Comparison of ENCODE assay signal across 19 cellular contexts in genomic region chr18:12372406-12372805, GRCh38. TPM values are rescaled to one million over a fixed set of nuclear protein-coding genes. Genes with fewer than 3 reads are reported as not detected.
A peak's percentile ranks its signal among the peaks of the same experiment; 100 is the strongest.
DNase-seq lines count a peak whose midpoint lies in the region; ATAC-seq, FAIRE-seq and TF ChIP-seq lines count a peak whose summit lies in the region.
"Had no signal": no experiment of that assay in that cellular context is flagged by ENCODE, and none has a peak within 500 bp of the region (broad histone marks: within the 10 kb centered on the region; RNA-seq: fewer than 3 reads in every experiment).

No MANE protein-coding gene starts in this region.

- FAIRE-seq in GM12878 (lab: Jason Lieb, UNC): no peak
- FAIRE-seq: A549, GM18507, RCC 7860 had no signal

- no peaks in the 10 kb centered on the region for H3K9me3 ChIP-seq in right atrium auricular region
- no peaks in the 10 kb centered on the region for H3K9me3 ChIP-seq in GM12878 (replicated peaks; ENCODE audit: control insufficient read depth, insufficient read depth, low read length)
- H3K9me3 ChIP-seq in hepatocyte (ENCODE audit: low read depth): no peaks in the 10 kb centered on the region
- H3K9me3 ChIP-seq in transverse colon: no peaks in the 10 kb centered on the region
- H3K9me3 ChIP-seq: A549, Caco-2 had no signal

- H3K9me3 Mint-ChIP-seq in MCF 10A (ENCODE audit: unreplicated experiment): no peaks in the 10 kb centered on the region
- H3K9me3 Mint-ChIP-seq: CD14-positive monocyte had no signal

- no peak overlapping the region for H3K4me3 Mint-ChIP-seq in MCF 10A (ENCODE audit: unreplicated experiment)
- H3K4me3 Mint-ChIP-seq: CD14-positive monocyte had no signal

- H4K20me1 ChIP-seq in GM12878 (ENCODE audit: control insufficient read depth, insufficient read depth) (no peaks in the 10 kb centered on the region; the same call in none of the 2 replicates), hepatocyte (ENCODE audit: insufficient read depth, poor library complexity, severe bottlenecking) (peaks cover 37% of the 10 kb centered on the region)

- no peaks in the 10 kb centered on the region for H3K27me3 Mint-ChIP-seq in MCF 10A (ENCODE audit: insufficient read depth, unreplicated experiment)

- no peaks in the 10 kb centered on the region for H3K9me2 ChIP-seq in hepatocyte (replicated peaks; ENCODE audit: insufficient read depth)

- H3K27me3 ChIP-seq in right atrium auricular region: no peaks in the 10 kb centered on the region
- no peaks in the 10 kb centered on the region for H3K27me3 ChIP-seq in GM12878 (replicated peaks in 1 of 2; ENCODE audit: control insufficient read depth in 2 of 2, insufficient read depth in 2 of 2, low read length in 1 of 2)
- H3K27me3 ChIP-seq in hepatocyte: no peaks in the 10 kb centered on the region
- H3K27me3 ChIP-seq in transverse colon: no peaks in the 10 kb centered on the region

- H3K4me1 ChIP-seq in right atrium auricular region (peaks cover 0 to 67% of the 10 kb centered on the region in 2 donors), GM12878 (ENCODE audit: control insufficient read depth, insufficient read depth, low read length) (peaks cover 3% of the 10 kb centered on the region; the same call in 1 of the 2 replicates), hepatocyte (ENCODE audit: insufficient read depth) (peaks cover 22% of the 10 kb centered on the region), transverse colon (peaks cover 33 to 60% (median 51%) of the 10 kb centered on the region in 4 donors)

- no peak overlapping the region for H3K9ac ChIP-seq in GM12878 (ENCODE audit: control insufficient read depth, insufficient read depth, low read length)

- CTCF ChIA-PET in GM12878 (lab: Yijun Ruan, JAX) (interaction anchor here (1.3 to 3.6 kb wide), 2 partner anchors 21 to 45 kb away, joined by 3 to 16 read pairs; no protein-coding TSS in a partner anchor), MCF 10A (lab: Yijun Ruan, JAX) (no interaction called here)

- H3K4me2 ChIP-seq in GM12878 (ENCODE audit: control insufficient read depth, insufficient read depth) (peak overlapping the region; percentile 44; the same call in 1 of the 2 replicates), hepatocyte (peak overlapping the region; percentile 49)
- H3K4me2 ChIP-seq: A549 had no signal

- in situ Hi-C loops in GM12878 (cut with MboI) (no loop called here), transverse colon (cut with MboI; ENCODE audit: low pct_ligation_motif_present in 1 of 4, low pct_unique_long_range_greater_than_20kb in 1 of 4, low sequenced_read_pairs in 3 of 4) (no loop called here)

- TF ChIP-seq CTCF in right atrium auricular region (IDR thresholded peaks at IDR 0.05) (no peak), GM12878 (IDR thresholded peaks at IDR 0.05 in 2 of 3, conservative IDR thresholded peaks at IDR 0.05 in 1 of 3; ENCODE audit: control insufficient read depth in 2 of 3, extremely low read depth in 1 of 3, insufficient read depth in 1 of 3, low read depth in 3 of 3, low read length in 3 of 3) (no peak), hepatocyte (IDR thresholded peaks at IDR 0.05; ENCODE audit: poor library complexity) (no peak), transverse colon (IDR thresholded peaks at IDR 0.05) (no peak), GM10266 (IDR thresholded peaks at IDR 0.05; ENCODE audit: control insufficient read depth, insufficient read depth, low read depth, missing control alignments) (no peak), MCF 10A (IDR thresholded peaks at IDR 0.05; ENCODE audit: unreplicated experiment) (no peak)

- TF ChIP-seq RAD21 in GM12878 (IDR thresholded peaks at IDR 0.05; ENCODE audit: insufficient read depth, low read depth, low read length): no peak

- no peak overlapping the region for H2AFZ ChIP-seq in GM12878 (ENCODE audit: control insufficient read depth, low read depth, low read length)
- H2AFZ ChIP-seq in hepatocyte: no peak overlapping the region

- H3K4me1 Mint-ChIP-seq in MCF 10A (ENCODE audit: insufficient read depth, unreplicated experiment): peaks cover 29% of the 10 kb centered on the region

- 48% methylated on average over 3 of the region's 3 CpGs for WGBS in GM12878 (ENCODE audit: insufficient coverage, insufficient replicate concordance, low lambda C conversion rate, missing lambda C conversion rate)
- WGBS in hepatocyte (ENCODE audit: low lambda C conversion rate, missing lambda C conversion rate): 88% methylated on average over 3 of the region's 3 CpGs
- WGBS in transverse colon (ENCODE audit: low coverage in 1 of 2), 2 donors: 34 to 42% methylated on average over 3 of the region's 3 CpGs

- no TSS peak for BruUV-seq in GM12878 (replicated peaks; lab: Mats Ljungman, UMichigan)
- BruUV-seq in MCF 10A (replicated peaks; lab: Mats Ljungman, UMichigan): no TSS peak

- DNase-seq in right atrium auricular region (ENCODE audit: low spot score) (no peak), left cardiac atrium (no peak), GM12878 (ENCODE audit: low read depth, low spot score) (no peak), hepatocyte (ENCODE audit: low spot score) (no peak), transverse colon (no peak), GM10266 (ENCODE audit: extremely low spot score) (no peak), MCF 10A (ENCODE audit: unreplicated experiment) (no peak)
- DNase-seq in activated CD4-positive, CD25-positive, alpha-beta regulatory T cell treated with anti-CD3 and anti-CD28 coated beads, Interleukin-2, amount 50 U/mL, for 72 hours: no peak
- DNase-seq: Caco-2, H7, Karpas-422, NCI-H1417 treated with DMSO at 0.1 percent for 48 hours, NCI-H2029, NCI-H2171 treated with DMSO at 0.1 percent for 48 hours, NCI-H82 had no signal

- intact Hi-C loops in left cardiac atrium (cut with DNase I): loop anchor here (10.0 kb wide), 2 partner anchors 48 to 88 kb away; no protein-coding TSS in a partner anchor
- intact Hi-C loops in GM12878 (cut with micrococcal nuclease; ENCODE audit: unreplicated experiment): loop anchor here (10.0 kb wide), 1 partner anchor 512 kb away; the partner anchor contains the start of gene PTPN2
- intact Hi-C loops in transverse colon (cut with DNase I; ENCODE audit: low total_unique reads): no loop called here
- intact Hi-C loops in MCF 10A (cut with micrococcal nuclease): no loop called here

- TF ChIP-seq EP300 in GM12878 (IDR thresholded peaks at IDR 0.05; ENCODE audit: borderline replicate concordance in 1 of 2, control insufficient read depth in 1 of 2, low read depth in 2 of 2, low read length in 2 of 2): no peak
- TF ChIP-seq EP300 in transverse colon (IDR thresholded peaks at IDR 0.05; ENCODE audit: low read depth): no peak

- no peak overlapping the region for H3K27ac Mint-ChIP-seq in MCF 10A (ENCODE audit: low read depth, unreplicated experiment)

- H3K4me3 ChIP-seq in right atrium auricular region (no peak overlapping the region), GM12878 (peak overlapping the region; percentile 19; the same call in 1 of the 2 replicates), hepatocyte (no peak overlapping the region), transverse colon (no peak overlapping the region)
- H3K4me3 ChIP-seq: A549 had no signal

- peaks cover 56% of the 10 kb centered on the region for H3K79me2 ChIP-seq in GM12878 (ENCODE audit: control insufficient read depth, insufficient read depth, low read length)
- H3K79me2 ChIP-seq in hepatocyte: peaks cover 91% of the 10 kb centered on the region

- peaks cover 14% of the 10 kb centered on the region for H3K36me3 ChIP-seq in right atrium auricular region
- H3K36me3 ChIP-seq in GM12878 (ENCODE audit: control insufficient read depth in 2 of 2, insufficient read depth in 2 of 2, low read length in 1 of 2): peaks cover 5 to 10% of the 10 kb centered on the region in 2 experiments
- no peaks in the 10 kb centered on the region for H3K36me3 ChIP-seq in hepatocyte (replicated peaks; ENCODE audit: insufficient read depth, low read depth)
- H3K36me3 ChIP-seq in transverse colon: peaks cover 0 to 8% (median 4%) of the 10 kb centered on the region in 4 donors

- SMC1A ChIA-PET in GM12878 (lab: Charles Lee; ENCODE audit: uncharacterized antibody, unreplicated experiment): interaction anchor here (1.4 to 1.8 kb wide), 2 partner anchors 9 to 11 kb away, joined by 3 to 6 read pairs; no protein-coding TSS in a partner anchor

- H3K27ac ChIP-seq in right atrium auricular region (peak overlapping the region; percentile 73 to 99), GM12878 (ENCODE audit: control insufficient read depth, insufficient read depth) (no peak overlapping the region), hepatocyte (peak overlapping the region; percentile 51), transverse colon (peak overlapping the region; percentile 71 to 100 (median 100))
- H3K27ac ChIP-seq: A549 had no signal

- RAD21 ChIA-PET in GM12878 (lab: Charles Lee; ENCODE audit: unreplicated experiment): interaction anchor here (1.4 kb wide), 1 partner anchor 12 kb away, joined by 4 read pairs; no protein-coding TSS in a partner anchor

- no peak for ATAC-seq in left cardiac atrium
- ATAC-seq in GM12878: no peak
- ATAC-seq: A549 had no signal

- TF ChIP-seq POLR2A in GM12878 (IDR thresholded peaks at IDR 0.05; ENCODE audit: low read depth, low read length) (no peak), transverse colon (IDR thresholded peaks at IDR 0.05) (no peak)

- peaks cover 57% of the 10 kb centered on the region for H3K36me3 Mint-ChIP-seq in MCF 10A (ENCODE audit: insufficient read depth, unreplicated experiment)

- POLR2A ChIA-PET in GM12878 (lab: Charles Lee): interaction anchor here (0.7 kb wide), 2 partner anchors 32 to 38 kb away, joined by 3 to 5 read pairs; no protein-coding TSS in a partner anchor
- POLR2A ChIA-PET in MCF 10A (lab: Yijun Ruan, JAX): interaction anchor here (1.7 kb wide), 1 partner anchor 62 kb away, joined by 4 read pairs; no protein-coding TSS in a partner anchor

RNA-seq across cellular contexts. Expression of gene AFG3L2, which starts 4.6 kb away (rescaled TPM):
- total RNA-seq in right atrium auricular region: 10 to 100 TPM; 60.1 to 91.9 TPM
- 10 to 100 TPM; 62.5 to 92.2 TPM for total RNA-seq in left cardiac atrium
- 76.0 and 83.0 TPM in 2 replicates for total RNA-seq in GM12878 (2013; cell fraction: nucleolus; rRNA removed)
- 57.9 and 62.9 TPM in 2 replicates for total RNA-seq in GM12878 (2014; rRNA removed)
- total RNA-seq in GM12878 (2014; rRNA removed; fragmentation: Illumina TruSeq; extraction: Trizol): 67.7 and 71.0 TPM in 2 replicates
- 63.8 and 68.0 TPM in 2 replicates for total RNA-seq in GM12878 (2021)
- 27.0 TPM for polyA plus RNA-seq in GM12878 (2011; ENCODE audit: low read depth)
- polyA plus RNA-seq in GM12878 (2011; rRNA removed): 49.6 and 62.2 TPM in 2 replicates
- 32.0 and 33.2 TPM in 2 replicates for polyA plus RNA-seq in GM12878 (2011; cell fraction: cytosol; rRNA removed)
- polyA plus RNA-seq in GM12878 (2011; cell fraction: nucleus; rRNA removed): 46.8 and 48.9 TPM in 2 replicates
- polyA plus RNA-seq in GM12878 (2012): 35.5 and 37.8 TPM in 2 replicates
- 57.6 and 70.8 TPM in 2 replicates for polyA plus RNA-seq in GM12878 (2014; fragmentation: Illumina TruSeq; extraction: Trizol)
- polyA plus RNA-seq in GM12878 (2014; fragmentation: Nextera tagmentation; extraction: Ambion mirVana): 10 to 100 TPM; 21.0 to 21.6 TPM
- 50.4 and 56.1 TPM in 2 replicates for polyA plus RNA-seq in GM12878 (2014; rRNA removed)
- polyA plus RNA-seq in GM12878 (2016; fragmentation: Nextera tagmentation; extraction: Ambion mirVana): 10 to 100 TPM; 66.6 to 72.7 TPM
- 41.6 and 42.9 TPM in 2 replicates for polyA minus RNA-seq in GM12878 (2011; rRNA and poly(A)+ RNA removed)
- 17.1 and 23.5 TPM in 2 replicates for polyA minus RNA-seq in GM12878 (2011; cell fraction: cytosol; rRNA and poly(A)+ RNA removed)
- 16.3 and 27.9 TPM in 2 replicates for polyA minus RNA-seq in GM12878 (2011; cell fraction: nucleus; rRNA and poly(A)+ RNA removed)
- 60.2 and 60.8 TPM in 2 replicates for total RNA-seq in hepatocyte
- 43.0 and 44.1 TPM in 2 replicates for polyA plus RNA-seq in hepatocyte
- 10 to 100 TPM; 74.1 to 95.6 (median 92.6) TPM for total RNA-seq in transverse colon
- total RNA-seq in MCF 10A (2022): 56.7 and 77.2 TPM in 2 replicates

RNA-seq across cellular contexts. Expression of gene PRELID3A, which starts 35.3 kb away (rescaled TPM):
- total RNA-seq in right atrium auricular region (1 to 10 TPM in 1 of 2 donors, under 1 TPM in 1; 0.98 to 1.3 TPM), left cardiac atrium (1 to 10 TPM; 1.7 to 2.2 TPM), GM12878 (2014; rRNA removed) (6.0 and 11.0 TPM in 2 replicates), GM12878 (2014; rRNA removed; fragmentation: Illumina TruSeq; extraction: Trizol) (6.9 and 7.3 TPM in 2 replicates), GM12878 (2021) (10.0 and 13.1 TPM in 2 replicates), hepatocyte (0.90 and 2.5 TPM in 2 replicates), transverse colon (1 to 10 TPM in 3 of 4 donors, not detected in 1; 1.3 to 2.0 (median 1.8) TPM), MCF 10A (2022) (16.5 and 17.1 TPM in 2 replicates)
- 35.5 and 38.9 TPM in 2 replicates for total RNA-seq in GM12878 (2013; cell fraction: nucleolus; rRNA removed)
- 2.8 TPM for polyA plus RNA-seq in GM12878 (2011; ENCODE audit: low read depth)
- polyA plus RNA-seq in GM12878 (2011; rRNA removed) (6.1 and 7.6 TPM in 2 replicates), GM12878 (2014; fragmentation: Illumina TruSeq; extraction: Trizol) (4.7 and 7.3 TPM in 2 replicates), GM12878 (2014; fragmentation: Nextera tagmentation; extraction: Ambion mirVana) (1 to 10 TPM in 1 of 2 experiments, under 1 TPM in 1; 0.43 to 1.2 TPM), GM12878 (2014; rRNA removed) (14.3 and 19.4 TPM in 2 replicates), GM12878 (2016; fragmentation: Nextera tagmentation; extraction: Ambion mirVana) (1 to 10 TPM; 7.3 to 9.1 TPM), hepatocyte (0.36 and 0.38 TPM in 2 replicates)
- 5.7 and 7.4 TPM in 2 replicates for polyA plus RNA-seq in GM12878 (2011; cell fraction: cytosol; rRNA removed)
- 35.5 and 36.8 TPM in 2 replicates for polyA plus RNA-seq in GM12878 (2011; cell fraction: nucleus; rRNA removed)
- 5.6 and 6.6 TPM in 2 replicates for polyA plus RNA-seq in GM12878 (2012)
- polyA minus RNA-seq in GM12878 (2011; rRNA and poly(A)+ RNA removed): 1.8 and 3.0 TPM in 2 replicates
- polyA minus RNA-seq in GM12878 (2011; cell fraction: cytosol; rRNA and poly(A)+ RNA removed): 2.9 TPM in 1 of 2 replicates, not detected in the other
- 2.9 and 8.0 TPM in 2 replicates for polyA minus RNA-seq in GM12878 (2011; cell fraction: nucleus; rRNA and poly(A)+ RNA removed)
- polyA plus RNA-seq: CD14-positive monocyte had no signal

Comparison
In these comparisons a context has a peak if more than half of its experiments do, and no peak if none do; other contexts are left out.
1. intact Hi-C loops: an anchor here in left cardiac atrium (10.0 kb wide) and GM12878 (10.0 kb wide); none called in transverse colon and MCF 10A.